ENCODE assay signal across 24 cellular contexts in the genomic region with DNA sequence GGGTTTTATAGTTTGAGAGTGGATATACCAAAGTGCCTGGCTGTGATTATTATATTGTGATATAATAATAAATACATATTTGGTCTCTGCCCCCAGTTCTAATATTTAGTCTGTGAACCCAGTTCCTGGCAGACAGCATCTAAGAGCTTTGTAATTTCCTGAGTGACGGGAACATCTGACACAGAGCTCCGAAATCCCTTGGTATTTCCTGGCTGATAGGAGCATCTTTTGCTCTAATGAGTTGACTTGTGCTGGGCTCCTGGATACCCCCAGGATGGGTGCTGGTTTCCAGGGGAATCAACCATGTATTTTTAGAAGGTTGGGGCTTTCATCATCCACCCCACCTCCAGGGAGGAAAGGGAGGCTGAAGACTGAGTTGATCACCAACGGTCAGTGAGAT.
DNase-seq lines count a peak whose midpoint lies in the region; ATAC-seq and TF ChIP-seq lines count a peak whose summit lies in the region.
"Had no signal": no experiment of that assay in that cellular context is flagged by ENCODE, and none has a peak within 500 bp of the region (broad histone marks: within the 10 kb centered on the region; RNA-seq: fewer than 3 reads in every experiment).

No MANE protein-coding gene starts in this region.

- peaks cover 70% of the 10 kb centered on the region for H3K79me2 ChIP-seq in mammary epithelial cell (ENCODE audit: insufficient read depth, low read length)

- no peaks in the 10 kb centered on the region for H4K20me1 ChIP-seq in mammary epithelial cell (ENCODE audit: insufficient read depth, low read length)
- H4K20me1 ChIP-seq: BLaER1 treated with 17β-estradiol and CSF1 and Interleukin-3, amounts not matched to agents 10 nM and 100 nM had no signal

- no peak overlapping the region for H3K27ac ChIP-seq in mammary epithelial cell (ENCODE audit: insufficient read depth, low read depth, low read length)
- H3K27ac ChIP-seq: 22Rv1; A549; BLaER1 treated with 17β-estradiol and CSF1 and Interleukin-3, amounts not matched to agents 10 nM and 100 nM; C4-2B had no signal

- H3K27me3 ChIP-seq in mammary epithelial cell (ENCODE audit: insufficient read depth, low read length): no peaks in the 10 kb centered on the region
- H3K27me3 ChIP-seq: BLaER1 treated with 17β-estradiol and CSF1 and Interleukin-3, amounts not matched to agents 10 nM and 100 nM had no signal

- no peaks in the 10 kb centered on the region for H3K36me3 Mint-ChIP-seq in T-cell
- H3K36me3 Mint-ChIP-seq: CD8-positive, alpha-beta T cell had no signal

- H3K9ac ChIP-seq in mammary epithelial cell (ENCODE audit: insufficient read depth, low read length): no peak overlapping the region
- H3K9ac ChIP-seq: BLaER1 treated with 17β-estradiol and CSF1 and Interleukin-3, amounts not matched to agents 10 nM and 100 nM had no signal

- H3K4me1 Mint-ChIP-seq in T-cell: no peaks in the 10 kb centered on the region
- H3K4me1 Mint-ChIP-seq: B cell had no signal

- no peaks in the 10 kb centered on the region for H3K4me1 ChIP-seq in mammary epithelial cell (ENCODE audit: insufficient read depth, low read length)
- H3K4me1 ChIP-seq: A549; BLaER1 treated with 17β-estradiol and CSF1 and Interleukin-3, amounts not matched to agents 10 nM and 100 nM; Caco-2 had no signal

- WGBS in mammary epithelial cell (ENCODE audit: low coverage, missing lambda C conversion rate): 98% methylated on average over 3 of the region's 3 CpGs

- intact Hi-C loops in mammary epithelial cell (cut with micrococcal nuclease): no loop called here

- no peaks in the 10 kb centered on the region for H3K36me3 ChIP-seq in mammary epithelial cell (ENCODE audit: insufficient read depth, low read length)
- H3K36me3 ChIP-seq: BLaER1 treated with 17β-estradiol and CSF1 and Interleukin-3, amounts not matched to agents 10 nM and 100 nM had no signal

- DNase-seq in dermis blood vessel endothelial cell (peak; percentile 55), fibroblast of pulmonary artery (ENCODE audit: low read depth) (peak; percentile 9), iris pigment epithelial cell (ENCODE audit: low read depth) (peak; percentile 53), pulmonary artery endothelial cell (ENCODE audit: low read depth, low spot score) (peak; percentile 24), DMS 273 (lab: John Stamatoyannopoulos, UW; ENCODE audit: unreplicated experiment) (no peak), T-cell (no peak), mammary epithelial cell (no peak), Kasumi-1 (lab: John Stamatoyannopoulos, UW) (no peak)
- DNase-seq: AML-193; Caco-2; Calu3; CD4-positive, alpha-beta T cell; CD8-positive, alpha-beta T cell; DMS 273 treated with DMSO at 0.1 percent for 48 hours; DMS53; DMS79; DND-41; EL; GDM1 had no signal

- H3K9me3 ChIP-seq in mammary epithelial cell (replicated peaks; ENCODE audit: insufficient read depth, low read length): no peaks in the 10 kb centered on the region
- H3K9me3 ChIP-seq: A549; BLaER1 treated with 17β-estradiol and CSF1 and Interleukin-3, amounts not matched to agents 10 nM and 100 nM; Caco-2 had no signal

- POLR2A ChIA-PET in T-cell (lab: Charles Lee): no interaction called here

- no peak for ATAC-seq in T-cell (replicated peaks in 1 of 4)
- ATAC-seq: A549; CD8-positive, alpha-beta T cell had no signal

- TF ChIP-seq CTCF in fibroblast of pulmonary artery (IDR thresholded peaks at IDR 0.05; ENCODE audit: low read length, missing control alignments) (no peak), mammary epithelial cell (conservative IDR thresholded peaks at IDR 0.05 in 1 of 2, IDR thresholded peaks at IDR 0.05 in 1 of 2; ENCODE audit: extremely low read depth in 1 of 2, insufficient read depth in 1 of 2, low read depth in 1 of 2, low read length in 2 of 2) (no peak)

- no peak overlapping the region for H3K27ac Mint-ChIP-seq in T-cell
- H3K27ac Mint-ChIP-seq: B cell; CD4-positive, alpha-beta T cell; CD8-positive, alpha-beta T cell had no signal

- no TSS peak for BruUV-seq in mammary epithelial cell (replicated peaks; lab: Mats Ljungman, UMichigan)

- H3K4me3 ChIP-seq in fibroblast of pulmonary artery (replicated peaks; ENCODE audit: low read depth, low read length) (no peak overlapping the region), mammary epithelial cell (replicated peaks in 1 of 3; ENCODE audit: insufficient read depth in 1 of 3, low read depth in 2 of 3, low read length in 3 of 3) (no peak overlapping the region)
- H3K4me3 ChIP-seq: A549; BLaER1 treated with 17β-estradiol and CSF1 and Interleukin-3, amounts not matched to agents 10 nM and 100 nM had no signal

- in situ Hi-C loops in mammary epithelial cell (cut with MboI; ENCODE audit: low sequenced_read_pairs in 2 of 2): no loop called here

- peaks cover 3 to 6% of the 10 kb centered on the region in 2 donors for H3K27me3 Mint-ChIP-seq in T-cell

- H3K4me3 Mint-ChIP-seq in T-cell: no peak overlapping the region
- H3K4me3 Mint-ChIP-seq: B cell; CD4-positive, alpha-beta T cell; CD8-positive, alpha-beta T cell had no signal

- peaks cover 0 to 3% (median 0%) of the 10 kb centered on the region in 3 donors for H3K9me3 Mint-ChIP-seq in T-cell
- H3K9me3 Mint-ChIP-seq: CD4-positive, alpha-beta T cell; CD8-positive, alpha-beta T cell had no signal

- no peak overlapping the region for H3K4me2 ChIP-seq in mammary epithelial cell (ENCODE audit: insufficient read depth, low read depth, low read length)
- H3K4me2 ChIP-seq: A549; BLaER1 treated with 17β-estradiol and CSF1 and Interleukin-3, amounts not matched to agents 10 nM and 100 nM had no signal

- CTCF ChIA-PET in T-cell (lab: Charles Lee): no interaction called here
- CTCF ChIA-PET in mammary epithelial cell (lab: Charles Lee; ENCODE audit: low non-redundant PET): no interaction called here

- H2AFZ ChIP-seq in mammary epithelial cell (ENCODE audit: low read depth, low read length): no peak overlapping the region

- dilution Hi-C loops in mammary epithelial cell (cut with HindIII; ENCODE audit: low sequenced_read_pairs): no loop called here

Comparison
In these comparisons a context has a peak if more than half of its experiments do, and no peak if none do; other contexts are left out.
1. DNase-seq: peak in dermis blood vessel endothelial cell (single experiment), fibroblast of pulmonary artery (single experiment), iris pigment epithelial cell (single experiment) and pulmonary artery endothelial cell (single experiment); none in DMS 273 (single experiment), T-cell (0 of 34), mammary epithelial cell (single experiment) and Kasumi-1 (0 of 2).